22 cellular contexts compared by ENCODE assay signal in the genomic region with DNA sequence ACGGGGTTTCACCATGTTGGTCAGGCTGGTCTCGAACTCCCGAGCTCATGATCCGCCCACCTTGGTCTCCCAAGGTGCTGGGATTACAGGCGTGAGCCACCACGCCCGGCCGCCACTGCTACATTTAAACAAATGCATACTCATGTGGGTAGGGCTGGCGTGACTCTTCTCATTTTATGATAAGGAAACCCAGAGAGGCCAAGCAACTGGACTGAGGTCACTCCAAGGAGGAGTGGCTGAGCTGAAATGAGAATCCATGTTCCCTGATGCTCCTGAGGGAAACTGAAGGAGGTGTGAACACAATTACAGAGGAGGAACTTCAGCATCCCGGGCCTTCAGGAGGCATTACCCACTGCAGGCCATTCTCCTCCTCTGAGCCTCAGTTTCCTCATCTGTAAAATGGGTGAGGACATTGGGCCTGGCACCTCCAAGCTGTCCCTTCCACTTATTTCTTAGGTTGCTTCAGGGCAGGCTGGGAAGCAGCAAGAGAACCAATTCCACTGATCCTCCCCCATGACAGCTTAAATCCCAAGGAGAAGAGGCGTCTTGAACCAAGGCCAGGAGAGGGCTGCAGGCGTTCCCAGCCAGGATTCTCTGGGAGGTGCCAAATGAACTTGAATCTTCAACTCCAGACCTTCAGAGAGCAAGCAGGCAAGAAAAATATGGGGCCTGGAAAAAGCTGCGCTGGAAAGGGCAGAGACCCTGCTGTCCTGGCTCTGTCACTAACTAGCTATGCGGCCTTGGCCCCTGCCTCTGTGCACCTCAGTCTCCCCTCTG. TPM values are rescaled to one million over a fixed set of nuclear protein-coding genes. Genes with fewer than 3 reads are reported as not detected.
DNase-seq lines count a peak whose midpoint lies in the region; ATAC-seq and TF ChIP-seq lines count a peak whose summit lies in the region.
"Had no signal": no experiment of that assay in that cellular context is flagged by ENCODE, and none has a peak within 500 bp of the region (broad histone marks: within the 10 kb centered on the region; RNA-seq: fewer than 3 reads in every experiment).

No MANE protein-coding gene starts in this region.

- ATAC-seq in T-helper 17 cell, result no peak
- ATAC-seq: activated T-cell treated with anti-CD3 and anti-CD28 coated beads, Interleukin-2, amount 50 U/mL, for 72 hours had no signal

- H3K9me3 Mint-ChIP-seq in endothelial cell (ENCODE audit: unreplicated experiment), result no peaks in the 10 kb centered on the region
- H3K9me3 Mint-ChIP-seq in type B pancreatic cell, result no peaks in the 10 kb centered on the region
- H3K9me3 Mint-ChIP-seq: activated naive CD8-positive, alpha-beta T cell treated with anti-CD3 and anti-CD28 coated beads for 36 hours; activated T-cell treated with anti-CD3 and anti-CD28 coated beads, Interleukin-2, amount 50 U/mL, for 72 hours; T-helper 2 cell treated with Interferon-gamma antibody and Interleukin-4, amounts not matched to agents 5 μg/mL and 100 μg/mL, for 36 hours had no signal

- H3K4me1 Mint-ChIP-seq in T-helper 17 cell (no peaks in the 10 kb centered on the region), endothelial cell (ENCODE audit: unreplicated experiment) (peaks cover 15% of the 10 kb centered on the region), type B pancreatic cell (ENCODE audit: unreplicated experiment) (peaks cover 10% of the 10 kb centered on the region)

- H3K9me3 ChIP-seq in T-helper 17 cell (ENCODE audit: control insufficient read depth, low read length, poor library complexity, severe bottlenecking) (no peaks in the 10 kb centered on the region), muscle layer of duodenum (ENCODE audit: control insufficient read depth in 1 of 2, low read length in 2 of 2) (no peaks in the 10 kb centered on the region)
- H3K9me3 ChIP-seq: right atrium auricular region, SJCRH30, tibial artery had no signal

- H3K36me3 Mint-ChIP-seq in T-helper 17 cell (ENCODE audit: low read depth), result no peaks in the 10 kb centered on the region
- no peaks in the 10 kb centered on the region for H3K36me3 Mint-ChIP-seq in endothelial cell (ENCODE audit: low read depth, unreplicated experiment)
- H3K36me3 Mint-ChIP-seq in type B pancreatic cell, result no peaks in the 10 kb centered on the region
- H3K36me3 Mint-ChIP-seq: activated naive CD8-positive, alpha-beta T cell treated with anti-CD3 and anti-CD28 coated beads for 36 hours had no signal

- peaks cover 13 to 50% of the 10 kb centered on the region in 2 donors for H3K4me1 ChIP-seq in muscle layer of duodenum (ENCODE audit: control insufficient read depth in 1 of 2, insufficient read depth in 2 of 2, low read length in 2 of 2)
- H3K4me1 ChIP-seq: SJCRH30 had no signal

- no peaks in the 10 kb centered on the region for H3K27me3 Mint-ChIP-seq in T-helper 17 cell
- peaks cover 2% of the 10 kb centered on the region for H3K27me3 Mint-ChIP-seq in endothelial cell (ENCODE audit: unreplicated experiment)
- no peaks in the 10 kb centered on the region for H3K27me3 Mint-ChIP-seq in type B pancreatic cell

- no peak overlapping the region for H3K4me3 Mint-ChIP-seq in T-helper 17 cell
- H3K4me3 Mint-ChIP-seq in endothelial cell (ENCODE audit: unreplicated experiment), result peak overlapping the region; percentile 62
- peak overlapping the region; percentile 65 for H3K4me3 Mint-ChIP-seq in type B pancreatic cell
- H3K4me3 Mint-ChIP-seq: activated naive CD8-positive, alpha-beta T cell treated with anti-CD3 and anti-CD28 coated beads for 36 hours; activated T-cell treated with anti-CD3 and anti-CD28 coated beads, Interleukin-2, amount 50 U/mL, for 72 hours; T-helper 2 cell treated with Interferon-gamma antibody and Interleukin-4, amounts not matched to agents 5 μg/mL and 100 μg/mL, for 36 hours had no signal

- no peaks in the 10 kb centered on the region for H3K27me3 ChIP-seq in muscle layer of duodenum (ENCODE audit: low read depth, low read length)
- H3K27me3 ChIP-seq: brain microvascular endothelial cell, right atrium auricular region, SJCRH30, tibial artery had no signal

- no peak overlapping the region for H3K4me3 ChIP-seq in muscle layer of duodenum (ENCODE audit: low read depth in 1 of 2, low read length in 2 of 2)
- H3K4me3 ChIP-seq: right atrium auricular region, SJCRH30, tibial artery had no signal

- TF ChIP-seq CTCF in endothelial cell (IDR thresholded peaks at IDR 0.05; ENCODE audit: unreplicated experiment) (no peak), type B pancreatic cell (conservative IDR thresholded peaks at IDR 0.05) (no peak)

- no peaks in the 10 kb centered on the region for H3K36me3 ChIP-seq in muscle layer of duodenum (ENCODE audit: control insufficient read depth in 1 of 2, insufficient read depth in 2 of 2, low read length in 2 of 2)
- H3K36me3 ChIP-seq: right atrium auricular region, SJCRH30 had no signal

- no peak for DNase-seq in T-helper 17 cell
- DNase-seq in endothelial cell (ENCODE audit: low spot score), result no peak
- DNase-seq in type B pancreatic cell (ENCODE audit: extremely low spot score, unreplicated experiment), result no peak
- DNase-seq in activated CD4-positive, alpha-beta T cell treated with anti-CD3 and anti-CD28 coated beads, Interleukin-2, amount 50 U/mL, for 1 hour, result no peak
- no peak for DNase-seq in NCI-H1417 treated with DMSO at 0.1 percent for 48 hours (lab: John Stamatoyannopoulos, UW)
- no peak for DNase-seq in HCEC 1CT
- DNase-seq: activated naive CD8-positive, alpha-beta T cell treated with anti-CD3 and anti-CD28 coated beads for 36 hours; activated T-cell treated with anti-CD3 and anti-CD28 coated beads, Interleukin-2, amount 50 U/mL, for 72 hours; AML-193; brain microvascular endothelial cell; COR-L47; cortex of kidney; GOT3; mesenchymal stem cell; NCI-H146; NCI-H2171 treated with DMSO at 0.1 percent for 48 hours; SJCRH30; stimulated activated CD4-positive, alpha-beta T cell treated with anti-CD3 and anti-CD28 coated beads, Interleukin-15, amount 100 ng/mL, for 24 hours; tibial artery had no signal

- H3K27ac Mint-ChIP-seq in T-helper 17 cell, result peak overlapping the region; percentile 34
- no peak overlapping the region for H3K27ac Mint-ChIP-seq in endothelial cell (ENCODE audit: unreplicated experiment)
- no peak overlapping the region for H3K27ac Mint-ChIP-seq in type B pancreatic cell
- H3K27ac Mint-ChIP-seq: activated naive CD8-positive, alpha-beta T cell treated with anti-CD3 and anti-CD28 coated beads for 36 hours; activated T-cell treated with anti-CD3 and anti-CD28 coated beads, Interleukin-2, amount 50 U/mL, for 72 hours; T-helper 2 cell treated with Interferon-gamma antibody and Interleukin-4, amounts not matched to agents 5 μg/mL and 100 μg/mL, for 36 hours had no signal

- H3K27ac ChIP-seq in muscle layer of duodenum (ENCODE audit: low read length), result peak overlapping the region; percentile 23
- H3K27ac ChIP-seq: brain microvascular endothelial cell, SJCRH30, tibial artery had no signal

RNA-seq across cellular contexts. Expression of a gene that starts 2.9 kb away (rescaled TPM):
- total RNA-seq in T-helper 17 cell (10 to 100 TPM in 1 of 2 donors, under 1 TPM in 1; 0.60 to 10.7 TPM), endothelial cell (ENCODE audit: unreplicated experiment) (39.0 TPM), type B pancreatic cell (ENCODE audit: low replicate concordance) (30.8 and 34.0 TPM in 2 replicates)

RNA-seq across cellular contexts. Expression of a gene that starts 3.2 kb away (rescaled TPM):
- total RNA-seq in T-helper 17 cell (10 to 100 TPM in 1 of 2 donors, 1 to 10 TPM in 1; 6.4 to 12.3 TPM), endothelial cell (ENCODE audit: unreplicated experiment) (78.7 TPM), type B pancreatic cell (ENCODE audit: low replicate concordance) (56.6 and 71.3 TPM in 2 replicates)

RNA-seq across cellular contexts. Expression of a gene that starts 35.2 kb away (rescaled TPM):
- total RNA-seq in T-helper 17 cell, result 10 to 100 TPM; 26.1 to 31.5 TPM
- 46.9 TPM for total RNA-seq in endothelial cell (ENCODE audit: unreplicated experiment)
- total RNA-seq in type B pancreatic cell (ENCODE audit: low replicate concordance), result 11.1 and 53.7 TPM in 2 replicates
